In genomic region chr18:50886914-50887313, GRCh38 we compare ENCODE assay signal across 16 cellular contexts. TPM values are rescaled to one million over a fixed set of nuclear protein-coding genes. Genes with fewer than 3 reads are reported as not detected.
A peak's percentile ranks its signal among the peaks of the same experiment; 100 is the strongest.
DNase-seq lines count a peak whose midpoint lies in the region; ATAC-seq and TF ChIP-seq lines count a peak whose summit lies in the region.
"Had no signal": no experiment of that assay in that cellular context is flagged by ENCODE, and none has a peak within 500 bp of the region (broad histone marks: within the 10 kb centered on the region; RNA-seq: fewer than 3 reads in every experiment).

No MANE protein-coding gene starts in this region.

- no peak for ATAC-seq in activated CD8-positive, alpha-beta memory T cell treated with anti-CD3 and anti-CD28 coated beads, Interleukin-2, amount 10 ng/mL, durations not matched to agents 7 days and 5 days
- ATAC-seq in natural killer cell treated with Interleukin-12 subunit alpha and Interleukin-12 subunit beta and Interleukin-15 and Interleukin-18, amount 100 ng/mL, for 72 hours, result peak in 1 of 2 donors; percentile 62
- ATAC-seq in natural killer cell, result no peak
- ATAC-seq in activated T-helper 17 cell treated with anti-CD3 and anti-CD28 coated beads, Interleukin-2, amount 50 U/mL, for 72 hours (replicated peaks), result peak; percentile 76
- ATAC-seq in activated CD8-positive, alpha-beta T cell treated with anti-CD3 and anti-CD28 coated beads, Interleukin-2, amount 10 ng/mL, durations not matched to agents 7 days and 5 days, result no peak

- no peaks in the 10 kb centered on the region for H3K36me3 ChIP-seq in neutrophil
- no peaks in the 10 kb centered on the region for H3K36me3 ChIP-seq in BE2C

- H3K4me1 ChIP-seq in neutrophil (ENCODE audit: control insufficient read depth in 1 of 2, insufficient read depth in 1 of 2, low read depth in 1 of 2, low read length in 1 of 2), result peaks cover 18 to 25% of the 10 kb centered on the region in 2 experiments
- no peaks in the 10 kb centered on the region for H3K4me1 ChIP-seq in BE2C

- H3K27me3 ChIP-seq in neutrophil (no peaks in the 10 kb centered on the region), BE2C (no peaks in the 10 kb centered on the region)

- H3K9me3 Mint-ChIP-seq in activated CD8-positive, alpha-beta memory T cell treated with anti-CD3 and anti-CD28 coated beads, Interleukin-2, amount 10 ng/mL, durations not matched to agents 7 days and 5 days (ENCODE audit: low read depth), result no peaks in the 10 kb centered on the region
- H3K9me3 Mint-ChIP-seq in natural killer cell treated with Interleukin-12 subunit alpha and Interleukin-12 subunit beta and Interleukin-15 and Interleukin-18, amount 100 ng/mL, for 72 hours, result no peaks in the 10 kb centered on the region
- peaks cover 0 to 8% of the 10 kb centered on the region in 2 donors for H3K9me3 Mint-ChIP-seq in natural killer cell
- H3K9me3 Mint-ChIP-seq in activated T-helper 17 cell treated with anti-CD3 and anti-CD28 coated beads, Interleukin-2, amount 50 U/mL, for 72 hours, result no peaks in the 10 kb centered on the region
- H3K9me3 Mint-ChIP-seq in activated CD8-positive, alpha-beta T cell treated with anti-CD3 and anti-CD28 coated beads, Interleukin-2, amount 10 ng/mL, durations not matched to agents 7 days and 5 days (ENCODE audit: insufficient read depth), result no peaks in the 10 kb centered on the region

- H3K27me3 Mint-ChIP-seq in activated CD8-positive, alpha-beta memory T cell treated with anti-CD3 and anti-CD28 coated beads, Interleukin-2, amount 10 ng/mL, durations not matched to agents 7 days and 5 days, result no peaks in the 10 kb centered on the region
- H3K27me3 Mint-ChIP-seq in natural killer cell treated with Interleukin-12 subunit alpha and Interleukin-12 subunit beta and Interleukin-15 and Interleukin-18, amount 100 ng/mL, for 72 hours, result no peaks in the 10 kb centered on the region
- H3K27me3 Mint-ChIP-seq in natural killer cell (ENCODE audit: low read depth in 2 of 2), result no peaks in the 10 kb centered on the region
- no peaks in the 10 kb centered on the region for H3K27me3 Mint-ChIP-seq in activated T-helper 17 cell treated with anti-CD3 and anti-CD28 coated beads, Interleukin-2, amount 50 U/mL, for 72 hours
- no peaks in the 10 kb centered on the region for H3K27me3 Mint-ChIP-seq in activated CD8-positive, alpha-beta T cell treated with anti-CD3 and anti-CD28 coated beads, Interleukin-2, amount 10 ng/mL, durations not matched to agents 7 days and 5 days (ENCODE audit: low read depth)
- H3K27me3 Mint-ChIP-seq: CD4-positive, alpha-beta T cell had no signal

- peaks cover 16% of the 10 kb centered on the region for H3K4me1 Mint-ChIP-seq in activated CD8-positive, alpha-beta memory T cell treated with anti-CD3 and anti-CD28 coated beads, Interleukin-2, amount 10 ng/mL, durations not matched to agents 7 days and 5 days
- H3K4me1 Mint-ChIP-seq in natural killer cell treated with Interleukin-12 subunit alpha and Interleukin-12 subunit beta and Interleukin-15 and Interleukin-18, amount 100 ng/mL, for 72 hours (ENCODE audit: low read depth in 2 of 2), result peaks cover 5 to 14% of the 10 kb centered on the region in 2 donors
- H3K4me1 Mint-ChIP-seq in natural killer cell, result peaks cover 11 to 19% of the 10 kb centered on the region in 2 donors
- H3K4me1 Mint-ChIP-seq in activated T-helper 17 cell treated with anti-CD3 and anti-CD28 coated beads, Interleukin-2, amount 50 U/mL, for 72 hours, result peaks cover 12% of the 10 kb centered on the region
- peaks cover 15% of the 10 kb centered on the region for H3K4me1 Mint-ChIP-seq in activated CD8-positive, alpha-beta T cell treated with anti-CD3 and anti-CD28 coated beads, Interleukin-2, amount 10 ng/mL, durations not matched to agents 7 days and 5 days (ENCODE audit: low read depth)

- peak overlapping the region; percentile 34 for H3K27ac Mint-ChIP-seq in activated CD8-positive, alpha-beta memory T cell treated with anti-CD3 and anti-CD28 coated beads, Interleukin-2, amount 10 ng/mL, durations not matched to agents 7 days and 5 days
- H3K27ac Mint-ChIP-seq in natural killer cell treated with Interleukin-12 subunit alpha and Interleukin-12 subunit beta and Interleukin-15 and Interleukin-18, amount 100 ng/mL, for 72 hours, result peak overlapping the region; percentile 10 to 34
- no peak overlapping the region for H3K27ac Mint-ChIP-seq in natural killer cell
- H3K27ac Mint-ChIP-seq in activated T-helper 17 cell treated with anti-CD3 and anti-CD28 coated beads, Interleukin-2, amount 50 U/mL, for 72 hours, result peak overlapping the region; percentile 60
- no peak overlapping the region for H3K27ac Mint-ChIP-seq in activated CD8-positive, alpha-beta T cell treated with anti-CD3 and anti-CD28 coated beads, Interleukin-2, amount 10 ng/mL, durations not matched to agents 7 days and 5 days
- H3K27ac Mint-ChIP-seq: CD4-positive, alpha-beta T cell had no signal

- peaks cover 42% of the 10 kb centered on the region for H3K36me3 Mint-ChIP-seq in activated CD8-positive, alpha-beta memory T cell treated with anti-CD3 and anti-CD28 coated beads, Interleukin-2, amount 10 ng/mL, durations not matched to agents 7 days and 5 days
- peaks cover 14% of the 10 kb centered on the region for H3K36me3 Mint-ChIP-seq in natural killer cell treated with Interleukin-12 subunit alpha and Interleukin-12 subunit beta and Interleukin-15 and Interleukin-18, amount 100 ng/mL, for 72 hours
- peaks cover 12% of the 10 kb centered on the region for H3K36me3 Mint-ChIP-seq in natural killer cell
- peaks cover 18% of the 10 kb centered on the region for H3K36me3 Mint-ChIP-seq in activated T-helper 17 cell treated with anti-CD3 and anti-CD28 coated beads, Interleukin-2, amount 50 U/mL, for 72 hours (ENCODE audit: low read depth)
- peaks cover 43% of the 10 kb centered on the region for H3K36me3 Mint-ChIP-seq in activated CD8-positive, alpha-beta T cell treated with anti-CD3 and anti-CD28 coated beads, Interleukin-2, amount 10 ng/mL, durations not matched to agents 7 days and 5 days (ENCODE audit: low read depth)

- POLR2A ChIA-PET in activated CD8-positive, alpha-beta T cell treated with anti-CD3 and anti-CD28 coated beads, Interleukin-2, amount 10 ng/mL, durations not matched to agents 7 days and 5 days (lab: Charles Lee), result interaction anchor here (0.7 to 1.9 kb wide), 3 partner anchors 8 to 144 kb away, joined by 3 to 8 read pairs (median 3); partner anchors contain the start of genes ELAC1, ME2 and SMAD4

- H3K9me3 ChIP-seq in neutrophil (no peaks in the 10 kb centered on the region), BE2C (no peaks in the 10 kb centered on the region)
- H3K9me3 ChIP-seq: HAP-1 had no signal

- intact Hi-C loops in natural killer cell (cut with micrococcal nuclease), result no loop called here

- CTCF ChIA-PET in activated CD8-positive, alpha-beta memory T cell treated with anti-CD3 and anti-CD28 coated beads, Interleukin-2, amount 10 ng/mL, durations not matched to agents 7 days and 5 days (lab: Charles Lee), result interaction anchor here (1.5 kb wide), 1 partner anchor 159 kb away, joined by 3 read pairs; no protein-coding TSS in a partner anchor
- CTCF ChIA-PET in activated CD8-positive, alpha-beta T cell treated with anti-CD3 and anti-CD28 coated beads, Interleukin-2, amount 10 ng/mL, durations not matched to agents 7 days and 5 days (lab: Charles Lee), result interaction anchor here (1.1 kb wide), 1 partner anchor 66 kb away, joined by 5 read pairs; no protein-coding TSS in a partner anchor

- no peak for DNase-seq in activated CD8-positive, alpha-beta memory T cell treated with anti-CD3 and anti-CD28 coated beads, Interleukin-2, amount 10 ng/mL, durations not matched to agents 7 days and 5 days
- no peak for DNase-seq in activated CD8-positive, alpha-beta memory T cell treated with anti-CD3 and anti-CD28 coated beads, Interleukin-2, amount 50 U/mL, for 4 hours
- no peak for DNase-seq in natural killer cell treated with Interleukin-12 subunit alpha and Interleukin-12 subunit beta and Interleukin-15 and Interleukin-18, amount 100 ng/mL, for 72 hours (ENCODE audit: low spot score)
- DNase-seq in natural killer cell (no peak), BE2C (no peak)
- no peak for DNase-seq in activated CD8-positive, alpha-beta T cell treated with anti-CD3 and anti-CD28 coated beads, Interleukin-2, amount 10 ng/mL, durations not matched to agents 7 days and 5 days
- DNase-seq: ACHN; CD4-positive, alpha-beta T cell; DMS153; DMS79; GDM1; GM23248 had no signal

- H3K4me3 Mint-ChIP-seq in activated CD8-positive, alpha-beta memory T cell treated with anti-CD3 and anti-CD28 coated beads, Interleukin-2, amount 10 ng/mL, durations not matched to agents 7 days and 5 days, result no peak overlapping the region
- H3K4me3 Mint-ChIP-seq in natural killer cell treated with Interleukin-12 subunit alpha and Interleukin-12 subunit beta and Interleukin-15 and Interleukin-18, amount 100 ng/mL, for 72 hours, result no peak overlapping the region
- no peak overlapping the region for H3K4me3 Mint-ChIP-seq in natural killer cell
- peak overlapping the region; percentile 2 for H3K4me3 Mint-ChIP-seq in activated T-helper 17 cell treated with anti-CD3 and anti-CD28 coated beads, Interleukin-2, amount 50 U/mL, for 72 hours
- no peak overlapping the region for H3K4me3 Mint-ChIP-seq in activated CD8-positive, alpha-beta T cell treated with anti-CD3 and anti-CD28 coated beads, Interleukin-2, amount 10 ng/mL, durations not matched to agents 7 days and 5 days
- H3K4me3 Mint-ChIP-seq: CD4-positive, alpha-beta T cell had no signal

- H3K4me3 ChIP-seq in neutrophil (ENCODE audit: low read depth in 1 of 2, low read length in 1 of 2), result no peak overlapping the region
- H3K4me3 ChIP-seq in BE2C (ENCODE audit: low read depth, low read length), result no peak overlapping the region
- H3K4me3 ChIP-seq: GM23248, HAP-1 had no signal

- H3K27ac ChIP-seq in neutrophil, result peak overlapping the region; percentile 51
- H3K27ac ChIP-seq: C4-2B, GM23248 had no signal

- TF ChIP-seq CTCF in natural killer cell (IDR thresholded peaks at IDR 0.05) (no peak), neutrophil (IDR thresholded peaks at IDR 0.05) (no peak), BE2C (IDR thresholded peaks at IDR 0.05; ENCODE audit: low read depth, low read length) (no peak)

RNA-seq across cellular contexts. Expression of gene ME2, which starts 8.0 kb away (rescaled TPM):
- 10 to 100 TPM; 77.2 to 86.9 TPM for total RNA-seq in activated CD8-positive, alpha-beta memory T cell treated with anti-CD3 and anti-CD28 coated beads, Interleukin-2, amount 10 ng/mL, durations not matched to agents 7 days and 5 days
- total RNA-seq in natural killer cell treated with Interleukin-12 subunit alpha and Interleukin-12 subunit beta and Interleukin-15 and Interleukin-18, amount 100 ng/mL, for 72 hours, result 100 to 1,000 TPM; 112 to 120 TPM
- total RNA-seq in natural killer cell, result 10 to 100 TPM; 42.4 to 61.3 (median 43.5) TPM
- total RNA-seq in activated T-helper 17 cell treated with anti-CD3 and anti-CD28 coated beads, Interleukin-2, amount 50 U/mL, for 72 hours, result 100 to 1,000 TPM in 1 of 2 donors, 10 to 100 TPM in 1; 58.4 to 115 TPM
- total RNA-seq in activated CD8-positive, alpha-beta T cell treated with anti-CD3 and anti-CD28 coated beads, Interleukin-2, amount 10 ng/mL, durations not matched to agents 7 days and 5 days, result 10 to 100 TPM; 91.2 to 92.5 TPM
- 7.7 TPM for polyA plus RNA-seq in BE2C (2012; ENCODE audit: insufficient read depth, insufficient read length, low read depth)

Comparison
In these comparisons a context has a peak if more than half of its experiments do, and no peak if none do; other contexts are left out.
1. H3K27ac Mint-ChIP-seq: peak in activated CD8-positive, alpha-beta memory T cell treated with anti-CD3 and anti-CD28 coated beads, Interleukin-2, amount 10 ng/mL, durations not matched to agents 7 days and 5 days (single experiment), natural killer cell treated with Interleukin-12 subunit alpha and Interleukin-12 subunit beta and Interleukin-15 and Interleukin-18, amount 100 ng/mL, for 72 hours (2 of 2) and activated T-helper 17 cell treated with anti-CD3 and anti-CD28 coated beads, Interleukin-2, amount 50 U/mL, for 72 hours (single experiment); none in natural killer cell (0 of 2) and activated CD8-positive, alpha-beta T cell treated with anti-CD3 and anti-CD28 coated beads, Interleukin-2, amount 10 ng/mL, durations not matched to agents 7 days and 5 days (single experiment).